In the genomic region with DNA sequence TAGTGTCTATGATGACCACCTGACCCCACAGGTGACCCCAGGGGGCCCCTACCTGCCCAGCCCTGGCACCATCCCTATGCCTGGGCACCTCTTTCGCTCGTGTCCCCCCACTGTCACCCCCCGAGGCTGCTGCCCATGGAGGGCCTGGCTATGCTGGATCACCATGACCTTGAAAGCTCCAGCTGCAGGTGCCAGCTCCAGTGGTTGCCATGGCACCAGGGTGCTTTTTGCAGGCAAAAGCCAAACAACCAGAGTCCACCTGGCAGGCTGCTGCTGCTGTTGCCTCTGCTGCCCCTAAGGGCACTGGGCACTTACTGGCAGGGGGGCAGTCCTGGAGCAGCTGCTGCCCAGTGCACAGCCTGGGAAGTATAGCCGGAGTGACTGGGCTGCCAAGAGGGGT, we compare ENCODE assay signal across 14 cellular contexts. TPM values are rescaled to one million over a fixed set of nuclear protein-coding genes. Genes with fewer than 3 reads are reported as not detected.
DNase-seq lines count a peak whose midpoint lies in the region; ATAC-seq and TF ChIP-seq lines count a peak whose summit lies in the region.
"Had no signal": no experiment of that assay in that cellular context is flagged by ENCODE, and none has a peak within 500 bp of the region (broad histone marks: within the 10 kb centered on the region; RNA-seq: fewer than 3 reads in every experiment).

No MANE protein-coding gene starts in this region.

- ATAC-seq in SK-N-SH treated with all-trans-retinoic acid at 6 μM for 48 hours: peak; percentile 25
- no peak for ATAC-seq in GM18858 (IDR thresholded peaks at IDR 0.05; ENCODE audit: unreplicated experiment)

- peaks cover 40% of the 10 kb centered on the region for H3K4me1 Mint-ChIP-seq in Calu3 (ENCODE audit: low read depth, unreplicated experiment)

- H3K36me3 Mint-ChIP-seq in Calu3 (ENCODE audit: insufficient read depth, unreplicated experiment): peaks cover 22% of the 10 kb centered on the region

- DNase-seq in Calu3 (peak; percentile 46), NAMALWA (ENCODE audit: low spot score) (peak; percentile 46), myocyte (ENCODE audit: low read depth) (peak; percentile 28), HPDE6-E6E7 (ENCODE audit: extremely low spot score) (no peak), RKO (ENCODE audit: low spot score) (no peak)
- no peak for DNase-seq in activated CD8-positive, alpha-beta memory T cell treated with anti-CD3 and anti-CD28 coated beads, Interleukin-2, amount 50 U/mL, for 48 hours
- DNase-seq: activated CD4-positive, alpha-beta T cell treated with anti-CD3 and anti-CD28 coated beads, Interleukin-2, amount 50 U/mL, for 1 hour; activated effector memory CD4-positive, alpha-beta T cell treated with anti-CD3 and anti-CD28 coated beads, Interleukin-2, amount 50 U/mL, for 16 hours; Karpas-422; stimulated activated naive CD4-positive, alpha-beta T cell treated with Interleukin-2 at 50 U/mL for 16 hours had no signal

- no peak overlapping the region for H3K27ac Mint-ChIP-seq in Calu3 (ENCODE audit: unreplicated experiment)

- no peaks in the 10 kb centered on the region for H3K9me3 Mint-ChIP-seq in Calu3 (ENCODE audit: low read depth, unreplicated experiment)
- H3K9me3 Mint-ChIP-seq: mesothelial cell of epicardium had no signal

- no peak for TF ChIP-seq CTCF in Calu3 (IDR thresholded peaks at IDR 0.05; ENCODE audit: unreplicated experiment)

- H3K4me3 Mint-ChIP-seq in Calu3 (ENCODE audit: low read depth, unreplicated experiment): no peak overlapping the region

- H3K27me3 Mint-ChIP-seq in Calu3 (ENCODE audit: unreplicated experiment): no peaks in the 10 kb centered on the region

- no TSS peak for BruUV-seq in Calu3 (replicated peaks; lab: Mats Ljungman, UMichigan)

- CTCF ChIA-PET in Calu3 (lab: Charles Lee): interaction anchor here (0.6 to 5.1 kb wide), 9 partner anchors 20 to 259 kb away, joined by 3 to 113 read pairs (median 5); no protein-coding TSS in a partner anchor

- intact Hi-C loops in Calu3 (cut with micrococcal nuclease; ENCODE audit: unreplicated experiment): no loop called here

TF ChIP-seq in SK-N-SH treated with all-trans-retinoic acid at 6 μM for 48 hours, 23 proteins besides CTCF, POLR2A, EP300 and RAD21:
- TF ChIP-seq ZNF565 (CRISPR knock-in tag; conservative IDR thresholded peaks at IDR 0.05; ENCODE audit: low read depth) (no peak), ZFP3 (CRISPR knock-in tag; IDR thresholded peaks at IDR 0.05) (no peak), ZNF8 (CRISPR knock-in tag; IDR thresholded peaks at IDR 0.05) (no peak), OSR1 (CRISPR knock-in tag; IDR thresholded peaks at IDR 0.05) (no peak), PPARA (CRISPR knock-in tag; IDR thresholded peaks at IDR 0.05; ENCODE audit: borderline replicate concordance) (no peak), TCF4 (CRISPR knock-in tag; IDR thresholded peaks at IDR 0.05; ENCODE audit: borderline replicate concordance) (no peak), ZC3H10 (CRISPR knock-in tag; IDR thresholded peaks at IDR 0.05) (no peak), ZNF70 (CRISPR knock-in tag; IDR thresholded peaks at IDR 0.05) (no peak), SNAI2 (CRISPR knock-in tag; IDR thresholded peaks at IDR 0.05) (no peak), BACH2 (CRISPR knock-in tag; IDR thresholded peaks at IDR 0.05; ENCODE audit: borderline replicate concordance) (no peak), ESRRG (CRISPR knock-in tag; IDR thresholded peaks at IDR 0.05) (no peak), GLIS3 (CRISPR knock-in tag; IDR thresholded peaks at IDR 0.05) (no peak), ZFP30 (CRISPR knock-in tag; IDR thresholded peaks at IDR 0.05) (no peak), TOX (CRISPR knock-in tag; IDR thresholded peaks at IDR 0.05; ENCODE audit: borderline replicate concordance) (no peak)
- TF ChIP-seq, protein P1, sequence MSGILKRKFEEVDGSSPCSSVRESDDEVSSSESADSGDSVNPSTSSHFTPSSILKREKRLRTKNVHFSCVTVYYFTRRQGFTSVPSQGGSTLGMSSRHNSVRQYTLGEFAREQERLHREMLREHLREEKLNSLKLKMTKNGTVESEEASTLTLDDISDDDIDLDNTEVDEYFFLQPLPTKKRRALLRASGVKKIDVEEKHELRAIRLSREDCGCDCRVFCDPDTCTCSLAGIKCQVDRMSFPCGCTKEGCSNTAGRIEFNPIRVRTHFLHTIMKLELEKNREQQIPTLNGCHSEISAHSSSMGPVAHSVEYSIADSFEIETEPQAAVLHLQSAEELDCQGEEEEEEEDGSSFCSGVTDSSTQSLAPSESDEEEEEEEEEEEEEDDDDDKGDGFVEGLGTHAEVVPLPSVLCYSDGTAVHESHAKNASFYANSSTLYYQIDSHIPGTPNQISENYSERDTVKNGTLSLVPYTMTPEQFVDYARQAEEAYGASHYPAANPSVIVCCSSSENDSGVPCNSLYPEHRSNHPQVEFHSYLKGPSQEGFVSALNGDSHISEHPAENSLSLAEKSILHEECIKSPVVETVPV (CRISPR knock-in tag; IDR thresholded peaks at IDR 0.05): no peak
- TF ChIP-seq, protein P2, sequence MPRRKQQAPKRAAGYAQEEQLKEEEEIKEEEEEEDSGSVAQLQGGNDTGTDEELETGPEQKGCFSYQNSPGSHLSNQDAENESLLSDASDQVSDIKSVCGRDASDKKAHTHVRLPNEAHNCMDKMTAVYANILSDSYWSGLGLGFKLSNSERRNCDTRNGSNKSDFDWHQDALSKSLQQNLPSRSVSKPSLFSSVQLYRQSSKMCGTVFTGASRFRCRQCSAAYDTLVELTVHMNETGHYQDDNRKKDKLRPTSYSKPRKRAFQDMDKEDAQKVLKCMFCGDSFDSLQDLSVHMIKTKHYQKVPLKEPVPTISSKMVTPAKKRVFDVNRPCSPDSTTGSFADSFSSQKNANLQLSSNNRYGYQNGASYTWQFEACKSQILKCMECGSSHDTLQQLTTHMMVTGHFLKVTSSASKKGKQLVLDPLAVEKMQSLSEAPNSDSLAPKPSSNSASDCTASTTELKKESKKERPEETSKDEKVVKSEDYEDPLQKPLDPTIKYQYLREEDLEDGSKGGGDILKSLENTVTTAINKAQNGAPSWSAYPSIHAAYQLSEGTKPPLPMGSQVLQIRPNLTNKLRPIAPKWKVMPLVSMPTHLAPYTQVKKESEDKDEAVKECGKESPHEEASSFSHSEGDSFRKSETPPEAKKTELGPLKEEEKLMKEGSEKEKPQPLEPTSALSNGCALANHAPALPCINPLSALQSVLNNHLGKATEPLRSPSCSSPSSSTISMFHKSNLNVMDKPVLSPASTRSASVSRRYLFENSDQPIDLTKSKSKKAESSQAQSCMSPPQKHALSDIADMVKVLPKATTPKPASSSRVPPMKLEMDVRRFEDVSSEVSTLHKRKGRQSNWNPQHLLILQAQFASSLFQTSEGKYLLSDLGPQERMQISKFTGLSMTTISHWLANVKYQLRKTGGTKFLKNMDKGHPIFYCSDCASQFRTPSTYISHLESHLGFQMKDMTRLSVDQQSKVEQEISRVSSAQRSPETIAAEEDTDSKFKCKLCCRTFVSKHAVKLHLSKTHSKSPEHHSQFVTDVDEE (CRISPR knock-in tag; IDR thresholded peaks at IDR 0.05): no peak
- TF ChIP-seq, protein P3, sequence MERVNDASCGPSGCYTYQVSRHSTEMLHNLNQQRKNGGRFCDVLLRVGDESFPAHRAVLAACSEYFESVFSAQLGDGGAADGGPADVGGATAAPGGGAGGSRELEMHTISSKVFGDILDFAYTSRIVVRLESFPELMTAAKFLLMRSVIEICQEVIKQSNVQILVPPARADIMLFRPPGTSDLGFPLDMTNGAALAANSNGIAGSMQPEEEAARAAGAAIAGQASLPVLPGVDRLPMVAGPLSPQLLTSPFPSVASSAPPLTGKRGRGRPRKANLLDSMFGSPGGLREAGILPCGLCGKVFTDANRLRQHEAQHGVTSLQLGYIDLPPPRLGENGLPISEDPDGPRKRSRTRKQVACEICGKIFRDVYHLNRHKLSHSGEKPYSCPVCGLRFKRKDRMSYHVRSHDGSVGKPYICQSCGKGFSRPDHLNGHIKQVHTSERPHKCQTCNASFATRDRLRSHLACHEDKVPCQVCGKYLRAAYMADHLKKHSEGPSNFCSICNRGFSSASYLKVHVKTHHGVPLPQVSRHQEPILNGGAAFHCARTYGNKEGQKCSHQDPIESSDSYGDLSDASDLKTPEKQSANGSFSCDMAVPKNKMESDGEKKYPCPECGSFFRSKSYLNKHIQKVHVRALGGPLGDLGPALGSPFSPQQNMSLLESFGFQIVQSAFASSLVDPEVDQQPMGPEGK (CRISPR knock-in tag; IDR thresholded peaks at IDR 0.05; ENCODE audit: borderline replicate concordance): no peak
- TF ChIP-seq, protein P4, sequence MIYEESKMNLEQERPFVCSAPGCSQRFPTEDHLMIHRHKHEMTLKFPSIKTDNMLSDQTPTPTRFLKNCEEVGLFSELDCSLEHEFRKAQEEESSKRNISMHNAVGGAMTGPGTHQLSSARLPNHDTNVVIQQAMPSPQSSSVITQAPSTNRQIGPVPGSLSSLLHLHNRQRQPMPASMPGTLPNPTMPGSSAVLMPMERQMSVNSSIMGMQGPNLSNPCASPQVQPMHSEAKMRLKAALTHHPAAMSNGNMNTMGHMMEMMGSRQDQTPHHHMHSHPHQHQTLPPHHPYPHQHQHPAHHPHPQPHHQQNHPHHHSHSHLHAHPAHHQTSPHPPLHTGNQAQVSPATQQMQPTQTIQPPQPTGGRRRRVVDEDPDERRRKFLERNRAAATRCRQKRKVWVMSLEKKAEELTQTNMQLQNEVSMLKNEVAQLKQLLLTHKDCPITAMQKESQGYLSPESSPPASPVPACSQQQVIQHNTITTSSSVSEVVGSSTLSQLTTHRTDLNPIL (CRISPR knock-in tag; IDR thresholded peaks at IDR 0.05; ENCODE audit: low read depth): no peak

RNA-seq across cellular contexts. Expression of a gene that starts 21.7 kb away (rescaled TPM):
- total RNA-seq in Calu3 (2022) (4.0 and 5.0 TPM in 2 replicates), myocyte (0.32 and 0.83 TPM in 2 replicates)
- polyA plus RNA-seq in myocyte (2012): 1.5 TPM

RNA-seq across cellular contexts. Expression of a gene that starts 36.0 kb away (rescaled TPM):
- total RNA-seq in Calu3 (2022): not detected in 2 replicates
- not detected in 2 replicates for total RNA-seq in myocyte
- not detected for polyA plus RNA-seq in myocyte (2012)
- total RNA-seq: mesothelial cell of epicardium, posterior vena cava had no signal

RNA-seq across cellular contexts. Expression of a gene that starts 57.3 kb away (rescaled TPM):
- total RNA-seq in Calu3 (2022) (21.8 and 27.9 TPM in 2 replicates), myocyte (2.8 and 5.0 TPM in 2 replicates)
- polyA plus RNA-seq in myocyte (2012): 2.0 TPM

Comparison
In these comparisons a context has a peak if more than half of its experiments do, and no peak if none do; other contexts are left out.
1. DNase-seq: peak in Calu3 (single experiment), NAMALWA (single experiment) and myocyte (single experiment); none in HPDE6-E6E7 (single experiment), RKO (single experiment) and activated CD8-positive, alpha-beta memory T cell treated with anti-CD3 and anti-CD28 coated beads, Interleukin-2, amount 50 U/mL, for 48 hours (single experiment).